10 cellular contexts compared by ENCODE assay signal in genomic region chr1:16172964-16173446, GRCh38. TPM values are rescaled to one million over a fixed set of nuclear protein-coding genes. Genes with fewer than 3 reads are reported as not detected.
DNase-seq lines count a peak whose midpoint lies in the region; ATAC-seq, FAIRE-seq and TF ChIP-seq lines count a peak whose summit lies in the region.
"Had no signal": no experiment of that assay in that cellular context is flagged by ENCODE, and none has a peak within 500 bp of the region (broad histone marks: within the 10 kb centered on the region; RNA-seq: fewer than 3 reads in every experiment).

No MANE protein-coding gene starts in this region.

- no peak for TF ChIP-seq CTCF in Panc1 (IDR thresholded peaks at IDR 0.05)
- no peak for TF ChIP-seq CTCF in endothelial cell of umbilical vein (IDR thresholded peaks at IDR 0.05; ENCODE audit: extremely low read depth in 1 of 2, insufficient read depth in 1 of 2, low read depth in 1 of 2, low read length in 2 of 2)
- TF ChIP-seq CTCF in nephron (IDR thresholded peaks at IDR 0.05; ENCODE audit: unreplicated experiment in 3 of 3): no peak
- no peak for TF ChIP-seq CTCF in CD4-positive, alpha-beta T cell (IDR thresholded peaks at IDR 0.05)

- POLR2A ChIA-PET in Panc1 (lab: Charles Lee): interaction anchor here (0.7 kb wide), 1 partner anchor 8 kb away, joined by 3 read pairs; no protein-coding TSS in a partner anchor
- POLR2A ChIA-PET in endothelial cell of umbilical vein (lab: Charles Lee): interaction anchor here (0.6 to 2.3 kb wide), 4 partner anchors 17 to 214 kb away, joined by 3 to 13 read pairs (median 4); partner anchors contain the start of gene EPHA2
- POLR2A ChIA-PET in CD4-positive, alpha-beta T cell (lab: Charles Lee): no interaction called here

- H3K27ac ChIP-seq in Panc1 (ENCODE audit: low read length) (peak overlapping the region; percentile 99), endothelial cell of umbilical vein (ENCODE audit: insufficient read depth, low read depth, low read length) (peak overlapping the region; percentile 79)
- no peak overlapping the region for H3K27ac ChIP-seq in CD4-positive, alpha-beta T cell (ENCODE audit: low read depth, low read length)

- TF ChIP-seq POLR2A in endothelial cell of umbilical vein (IDR thresholded peaks at IDR 0.05; ENCODE audit: low read depth, low read length): peak; percentile 47

- H2AFZ ChIP-seq in endothelial cell of umbilical vein (ENCODE audit: low read depth, low read length): peak overlapping the region; percentile 75

- peaks cover 24% of the 10 kb centered on the region for H3K4me1 Mint-ChIP-seq in nephron
- H3K4me1 Mint-ChIP-seq in activated T-helper 17 cell treated with anti-CD3 and anti-CD28 coated beads, Interleukin-2, amount 50 U/mL, for 72 hours: peaks cover 4% of the 10 kb centered on the region
- H3K4me1 Mint-ChIP-seq in CD4-positive, alpha-beta T cell (ENCODE audit: low read depth): peaks cover 16% of the 10 kb centered on the region

- H3K9me1 ChIP-seq in endothelial cell of umbilical vein (replicated peaks; ENCODE audit: control insufficient read depth, extremely low read depth, insufficient read depth, low read length): no peaks in the 10 kb centered on the region

- H3K79me2 ChIP-seq in endothelial cell of umbilical vein (ENCODE audit: control insufficient read depth, insufficient read depth, low read length): no peaks in the 10 kb centered on the region

- CTCF ChIA-PET in Panc1 (lab: Charles Lee): interaction anchor here (1.4 kb wide), 1 partner anchor 100 kb away, joined by 3 read pairs; the partner anchor contains the start of gene FAM131C
- CTCF ChIA-PET in endothelial cell of umbilical vein (lab: Charles Lee): interaction anchor here (0.7 to 1.4 kb wide), 5 partner anchors 8 to 190 kb away, joined by 3 to 7 read pairs (median 3); no protein-coding TSS in a partner anchor
- CTCF ChIA-PET in CD4-positive, alpha-beta T cell (lab: Charles Lee): interaction anchor here (0.7 kb wide), 1 partner anchor 81 kb away, joined by 4 read pairs; no protein-coding TSS in a partner anchor

- H3K27me3 Mint-ChIP-seq in nephron (ENCODE audit: low read depth): peaks cover 18% of the 10 kb centered on the region
- no peaks in the 10 kb centered on the region for H3K27me3 Mint-ChIP-seq in activated T-helper 17 cell treated with anti-CD3 and anti-CD28 coated beads, Interleukin-2, amount 50 U/mL, for 72 hours
- H3K27me3 Mint-ChIP-seq in CD4-positive, alpha-beta T cell: no peaks in the 10 kb centered on the region

- peak; percentile 32 for ATAC-seq in Panc1
- ATAC-seq in activated T-helper 17 cell treated with anti-CD3 and anti-CD28 coated beads, Interleukin-2, amount 50 U/mL, for 72 hours (replicated peaks): no peak
- ATAC-seq in CD4-positive, alpha-beta T cell (ENCODE audit: poor library complexity): no peak

- DNase-seq in EL (peak; percentile 68), Panc1 (ENCODE audit: low read depth, low spot score) (no peak), endothelial cell of umbilical vein (ENCODE audit: low read depth, low spot score) (no peak), NCI-H2171 treated with DMSO at 0.1 percent for 48 hours (lab: John Stamatoyannopoulos, UW) (no peak)
- DNase-seq in stimulated activated CD4-positive, alpha-beta T cell treated with anti-CD3 and anti-CD28 coated beads, Interleukin-1b, Interleukin-23, amount 100 ng/mL, for 48 hours: no peak
- DNase-seq in CD4-positive, alpha-beta T cell: no peak
- DNase-seq: activated naive CD4-positive, alpha-beta T cell treated with anti-CD3 and anti-CD28 coated beads for 36 hours had no signal

- H3K9me3 ChIP-seq in Panc1 (ENCODE audit: control insufficient read depth, insufficient read depth, low read depth, low read length): no peaks in the 10 kb centered on the region
- no peaks in the 10 kb centered on the region for H3K9me3 ChIP-seq in endothelial cell of umbilical vein (replicated peaks; ENCODE audit: control insufficient read depth, insufficient read depth, low read length)
- no peaks in the 10 kb centered on the region for H3K9me3 ChIP-seq in CD4-positive, alpha-beta T cell (ENCODE audit: control insufficient read depth, low read length)

- in situ Hi-C loops in Panc1 (cut with HindIII; ENCODE audit: low pct_unique_long_range_greater_than_20kb, low sequenced_read_pairs): no loop called here

- H3K4me1 ChIP-seq in Panc1 (ENCODE audit: control insufficient read depth, insufficient read depth, low read length) (peaks cover 90% of the 10 kb centered on the region), endothelial cell of umbilical vein (ENCODE audit: control insufficient read depth, extremely low read depth, insufficient read depth, low read length) (peaks cover 30% of the 10 kb centered on the region)

- peak overlapping the region; percentile 78 to 85 (median 78) for H3K27ac Mint-ChIP-seq in nephron
- no peak overlapping the region for H3K27ac Mint-ChIP-seq in activated T-helper 17 cell treated with anti-CD3 and anti-CD28 coated beads, Interleukin-2, amount 50 U/mL, for 72 hours
- H3K27ac Mint-ChIP-seq in CD4-positive, alpha-beta T cell: no peak overlapping the region
- H3K27ac Mint-ChIP-seq: activated naive CD4-positive, alpha-beta T cell treated with anti-CD3 and anti-CD28 coated beads for 36 hours had no signal

- FAIRE-seq in endothelial cell of umbilical vein (lab: Jason Lieb, UNC): no peak
- FAIRE-seq: D721Med had no signal

- H3K9me3 Mint-ChIP-seq in nephron: no peaks in the 10 kb centered on the region
- H3K9me3 Mint-ChIP-seq in activated T-helper 17 cell treated with anti-CD3 and anti-CD28 coated beads, Interleukin-2, amount 50 U/mL, for 72 hours: no peaks in the 10 kb centered on the region
- no peaks in the 10 kb centered on the region for H3K9me3 Mint-ChIP-seq in CD4-positive, alpha-beta T cell
- H3K9me3 Mint-ChIP-seq: activated naive CD4-positive, alpha-beta T cell treated with anti-CD3 and anti-CD28 coated beads for 36 hours had no signal

- H3K27me3 ChIP-seq in Panc1 (ENCODE audit: control insufficient read depth, insufficient read depth, low read length) (no peaks in the 10 kb centered on the region), endothelial cell of umbilical vein (ENCODE audit: control insufficient read depth in 2 of 2, insufficient read depth in 2 of 2, low read length in 2 of 2) (no peaks in the 10 kb centered on the region)
- no peaks in the 10 kb centered on the region for H3K27me3 ChIP-seq in CD4-positive, alpha-beta T cell (ENCODE audit: control insufficient read depth, insufficient read depth, low read length)

- H3K9ac ChIP-seq in endothelial cell of umbilical vein (replicated peaks; ENCODE audit: extremely low read depth, insufficient read depth, low read length): peak overlapping the region; percentile 30

- BruUV-seq in Panc1 (replicated peaks; lab: Mats Ljungman, UMichigan): no TSS peak
- no TSS peak for BruUV-seq in endothelial cell of umbilical vein (replicated peaks; lab: Mats Ljungman, UMichigan)

- no peaks in the 10 kb centered on the region for H4K20me1 ChIP-seq in endothelial cell of umbilical vein (replicated peaks; ENCODE audit: control insufficient read depth, extremely low read depth, insufficient read depth, low read length)

- no peak overlapping the region for H3K4me3 ChIP-seq in Panc1 (ENCODE audit: low read depth in 2 of 2, low read length in 2 of 2)
- no peak overlapping the region for H3K4me3 ChIP-seq in endothelial cell of umbilical vein (replicated peaks in 1 of 3; ENCODE audit: insufficient read depth in 1 of 3, low read depth in 1 of 3, low read length in 3 of 3)

- no peak overlapping the region for H3K4me3 Mint-ChIP-seq in nephron
- no peak overlapping the region for H3K4me3 Mint-ChIP-seq in activated T-helper 17 cell treated with anti-CD3 and anti-CD28 coated beads, Interleukin-2, amount 50 U/mL, for 72 hours
- H3K4me3 Mint-ChIP-seq in CD4-positive, alpha-beta T cell: no peak overlapping the region
- H3K4me3 Mint-ChIP-seq: activated naive CD4-positive, alpha-beta T cell treated with anti-CD3 and anti-CD28 coated beads for 36 hours had no signal

- H3K4me2 ChIP-seq in endothelial cell of umbilical vein (ENCODE audit: insufficient read depth, low read length): peak overlapping the region; percentile 4

- intact Hi-C loops in Panc1 (cut with micrococcal nuclease; ENCODE audit: unreplicated experiment): no loop called here
- intact Hi-C loops in endothelial cell of umbilical vein (cut with micrococcal nuclease): no loop called here
- intact Hi-C loops in CD4-positive, alpha-beta T cell (cut with DNase I, micrococcal nuclease): no loop called here

- dilution Hi-C loops in endothelial cell of umbilical vein (cut with MboI; ENCODE audit: extremely low pct_ligation_motif_present, low sequenced_read_pairs): no loop called here

- H3K36me3 Mint-ChIP-seq in nephron (ENCODE audit: low read depth): no peaks in the 10 kb centered on the region
- no peaks in the 10 kb centered on the region for H3K36me3 Mint-ChIP-seq in activated T-helper 17 cell treated with anti-CD3 and anti-CD28 coated beads, Interleukin-2, amount 50 U/mL, for 72 hours (ENCODE audit: low read depth)
- no peaks in the 10 kb centered on the region for H3K36me3 Mint-ChIP-seq in CD4-positive, alpha-beta T cell (ENCODE audit: low read depth)

- no peaks in the 10 kb centered on the region for H3K36me3 ChIP-seq in Panc1 (ENCODE audit: control insufficient read depth, insufficient read depth, low read length)
- H3K36me3 ChIP-seq in endothelial cell of umbilical vein (ENCODE audit: control insufficient read depth in 2 of 2, extremely low read depth in 1 of 2, insufficient read depth in 2 of 2, low read length in 2 of 2): no peaks in the 10 kb centered on the region

RNA-seq across cellular contexts. Expression of gene EPHA2, which starts 17.1 kb away (rescaled TPM):
- total RNA-seq in Panc1 (2021; ENCODE audit: unreplicated experiment): 263 TPM
- polyA plus RNA-seq in Panc1 (2012; ENCODE audit: insufficient read length): 254 TPM
- 125 and 141 TPM in 2 replicates for total RNA-seq in endothelial cell of umbilical vein
- 147 and 169 TPM in 2 replicates for polyA plus RNA-seq in endothelial cell of umbilical vein
- polyA plus RNA-seq in endothelial cell of umbilical vein (2011; cell fraction: cytosol; rRNA removed): 95.2 and 120 TPM in 2 replicates
- polyA plus RNA-seq in endothelial cell of umbilical vein (2011; cell fraction: nucleus; rRNA removed): 126 and 152 TPM in 2 replicates
- polyA plus RNA-seq in endothelial cell of umbilical vein (2012): 107 and 115 TPM in 2 replicates
- polyA minus RNA-seq in endothelial cell of umbilical vein: 132 and 164 TPM in 2 replicates
- 42.6 TPM for polyA minus RNA-seq in endothelial cell of umbilical vein (2011; cell fraction: cytosol; rRNA and poly(A)+ RNA removed)
- 47.6 and 68.5 TPM in 2 replicates for polyA minus RNA-seq in endothelial cell of umbilical vein (2011; cell fraction: nucleus; rRNA and poly(A)+ RNA removed)
- total RNA-seq in activated T-helper 17 cell treated with anti-CD3 and anti-CD28 coated beads, Interleukin-2, amount 50 U/mL, for 72 hours: under 1 TPM in 1 of 2 donors, not detected in 1; 0.13 TPM
- under 1 TPM in 1 of 2 experiments, not detected in 1; 0.22 TPM for total RNA-seq in CD4-positive, alpha-beta T cell

RNA-seq across cellular contexts. Expression of gene ARHGEF19, which starts 39.4 kb away (rescaled TPM):
- total RNA-seq in Panc1 (2021; ENCODE audit: unreplicated experiment) (21.6 TPM), endothelial cell of umbilical vein (6.2 and 9.2 TPM in 2 replicates)
- polyA plus RNA-seq in Panc1 (2012; ENCODE audit: insufficient read length): 29.2 TPM
- polyA plus RNA-seq in endothelial cell of umbilical vein: 8.0 and 8.4 TPM in 2 replicates
- polyA plus RNA-seq in endothelial cell of umbilical vein (2011; cell fraction: cytosol; rRNA removed): 5.3 and 7.7 TPM in 2 replicates
- polyA plus RNA-seq in endothelial cell of umbilical vein (2011; cell fraction: nucleus; rRNA removed): 24.0 and 24.6 TPM in 2 replicates
- 4.1 and 6.9 TPM in 2 replicates for polyA plus RNA-seq in endothelial cell of umbilical vein (2012)
- polyA minus RNA-seq in endothelial cell of umbilical vein: 4.1 and 5.0 TPM in 2 replicates
- polyA minus RNA-seq in endothelial cell of umbilical vein (2011; cell fraction: cytosol; rRNA and poly(A)+ RNA removed): 8.6 TPM
- 1.9 and 3.3 TPM in 2 replicates for polyA minus RNA-seq in endothelial cell of umbilical vein (2011; cell fraction: nucleus; rRNA and poly(A)+ RNA removed)
- total RNA-seq in activated T-helper 17 cell treated with anti-CD3 and anti-CD28 coated beads, Interleukin-2, amount 50 U/mL, for 72 hours: 10 to 100 TPM in 1 of 2 donors, 1 to 10 TPM in 1; 7.5 to 10.0 TPM
- 1 to 10 TPM; 3.8 to 5.8 TPM for total RNA-seq in CD4-positive, alpha-beta T cell

Comparison
In these comparisons a context has a peak if more than half of its experiments do, and no peak if none do; other contexts are left out.
1. H3K27ac Mint-ChIP-seq: peak in nephron (3 of 3); none in activated T-helper 17 cell treated with anti-CD3 and anti-CD28 coated beads, Interleukin-2, amount 50 U/mL, for 72 hours (single experiment) and CD4-positive, alpha-beta T cell (single experiment).
2. RNA of gene EPHA2, which starts 17.1 kb away (total RNA-seq): 263 TPM in Panc1 (single experiment) and 125 to 141 TPM in endothelial cell of umbilical vein; 0.22 TPM in CD4-positive, alpha-beta T cell and 0.13 TPM in activated T-helper 17 cell treated with anti-CD3 and anti-CD28 coated beads, Interleukin-2, amount 50 U/mL, for 72 hours; every median in the first group is over 10 times any median in the second.